1 cellular context compared by ENCODE assay signal in genomic region chr11:2406878-2407410, GRCh38.
A peak's percentile ranks its signal among the peaks of the same experiment; 100 is the strongest.
TF ChIP-seq lines count a peak whose summit lies in the region.

No MANE protein-coding gene starts in this region.

TF ChIP-seq in K562, 482 proteins besides CTCF, POLR2A, EP300 and RAD21:
- TF ChIP-seq ZBTB9 (CRISPR knock-in tag; IDR thresholded peaks at IDR 0.05) (no peak), ZNF263 (CRISPR knock-in tag; IDR thresholded peaks at IDR 0.05; ENCODE audit: borderline replicate concordance) (peak; percentile 79)
